13 cellular contexts compared by ENCODE assay signal in genomic region chr1:161643489-161644208, GRCh38. TPM values are rescaled to one million over a fixed set of nuclear protein-coding genes. Genes with fewer than 3 reads are reported as not detected.
DNase-seq lines count a peak whose midpoint lies in the region; ATAC-seq, FAIRE-seq and TF ChIP-seq lines count a peak whose summit lies in the region.
"Not testable (repeated sequence)": the region's sequence is repeated elsewhere in the genome, so short reads cannot be mapped to it uniquely, and the experiment has no call there.
"Had no signal": no experiment of that assay in that cellular context is flagged by ENCODE, and none has a peak within 500 bp of the region (broad histone marks: within the 10 kb centered on the region; RNA-seq: fewer than 3 reads in every experiment).

No MANE protein-coding gene starts in this region.

- H3K4me2 ChIP-seq in GM12878 (ENCODE audit: control insufficient read depth, insufficient read depth), result 0 out of 2 replicates have a peak overlapping the region, but pooled peaks have one; percentile 17

- CTCF ChIA-PET in GM12878 (lab: Yijun Ruan, JAX), result interaction anchor here (0.8 to 1.3 kb wide), 2 partner anchors 95 to 156 kb away, joined by 3 to 4 read pairs; no protein-coding TSS in a partner anchor

- not testable (repeated sequence) for H3K79me2 ChIP-seq in GM12878 (ENCODE audit: control insufficient read depth, insufficient read depth, low read length)

- not testable (repeated sequence) for TF ChIP-seq POLR2A in GM12878 (IDR thresholded peaks at IDR 0.05; ENCODE audit: low read depth, low read length)

- intact Hi-C loops in GM12878 (cut with micrococcal nuclease; ENCODE audit: unreplicated experiment) (loop anchor here (10.0 kb wide), 1 partner anchor 159 kb away; no protein-coding TSS in a partner anchor), heart right ventricle (cut with DNase I) (loop anchor here in 1 of 10 donors (10.0 kb wide), 1 partner anchor 101 kb away; the partner anchor contains the start of gene DUSP12)
- intact Hi-C loops in lower lobe of right lung (cut with DNase I), result not testable (repeated sequence)

- DNase-seq in AML-193 (lab: John Stamatoyannopoulos, UW), result peak; percentile 53 to 62
- DNase-seq in MV-4-11 (lab: John Stamatoyannopoulos, UW), result peak; percentile 78
- peak; percentile 71 for DNase-seq in SKM-1 treated with dmso at 0.1 percent for 144 hours (lab: John Stamatoyannopoulos, UW; ENCODE audit: unreplicated experiment)
- DNase-seq in GM12878 (ENCODE audit: low read depth, low spot score); heart right ventricle; lower lobe of right lung: not testable (repeated sequence)
- DNase-seq in pons (ENCODE audit: low spot score), result peak; percentile 9

- not testable (repeated sequence) for H3K27ac ChIP-seq in GM12878 (ENCODE audit: control insufficient read depth, insufficient read depth); lower lobe of right lung
- H3K27ac ChIP-seq in heart right ventricle, result peak overlapping the region in 1 of 10 donors; percentile 84

- not testable (repeated sequence) for H3K36me3 ChIP-seq in GM12878 (ENCODE audit: control insufficient read depth in 2 of 2, insufficient read depth in 2 of 2, low read length in 1 of 2); heart right ventricle; lower lobe of right lung

- H4K20me1 ChIP-seq in GM12878 (ENCODE audit: control insufficient read depth, insufficient read depth), result not testable (repeated sequence)

- not testable (repeated sequence) for H3K4me1 ChIP-seq in GM12878 (ENCODE audit: control insufficient read depth, insufficient read depth, low read length); lower lobe of right lung
- peaks cover 0 to 16% (median 0%) of the 10 kb centered on the region in 9 donors for H3K4me1 ChIP-seq in heart right ventricle

- POLR2A ChIA-PET in GM12878 (lab: Charles Lee), result not testable (repeated sequence)

- ATAC-seq in GM18867 (IDR thresholded peaks at IDR 0.05; ENCODE audit: unreplicated experiment) (peak; percentile 73), heart right ventricle (peak; percentile 59 to 80 (median 68)), lower lobe of right lung (peak; percentile 81 to 87)
- not testable (repeated sequence) for ATAC-seq in GM12878

- not testable (repeated sequence) for H3K9me3 ChIP-seq in GM12878 (replicated peaks; ENCODE audit: control insufficient read depth, insufficient read depth, low read length); heart right ventricle; lower lobe of right lung

- RAD21 ChIA-PET in GM12878 (lab: Charles Lee; ENCODE audit: unreplicated experiment), result not testable (repeated sequence)

- TF ChIP-seq EP300 in GM12878 (IDR thresholded peaks at IDR 0.05; ENCODE audit: borderline replicate concordance in 1 of 2, control insufficient read depth in 1 of 2, low read depth in 2 of 2, low read length in 2 of 2), result not testable (repeated sequence)

- not testable (repeated sequence) for BruUV-seq in GM12878 (replicated peaks; lab: Mats Ljungman, UMichigan)

- not testable (repeated sequence) for TF ChIP-seq RAD21 in GM12878 (IDR thresholded peaks at IDR 0.05; ENCODE audit: insufficient read depth, low read depth, low read length)

- not testable (repeated sequence) for H3K9ac ChIP-seq in GM12878 (ENCODE audit: control insufficient read depth, insufficient read depth, low read length)

- H2AFZ ChIP-seq in GM12878 (ENCODE audit: control insufficient read depth, low read depth, low read length), result not testable (repeated sequence)

- 62% methylated on average over 4 of the region's 5 CpGs for WGBS in GM12878 (ENCODE audit: insufficient coverage, insufficient replicate concordance, low lambda C conversion rate, missing lambda C conversion rate)
- WGBS in heart right ventricle, 2 donors, result 79 to 83% methylated on average over 3 of the region's 5 CpGs

- SMC1A ChIA-PET in GM12878 (lab: Charles Lee; ENCODE audit: uncharacterized antibody, unreplicated experiment), result interaction anchor here (0.9 kb wide), 1 partner anchor 95 kb away, joined by 6 read pairs; no protein-coding TSS in a partner anchor

- in situ Hi-C loops in GM12878 (cut with MboI), result not testable (repeated sequence)

- FAIRE-seq in GM12878 (lab: Jason Lieb, UNC), result not testable (repeated sequence)

- not testable (repeated sequence) for H3K4me3 ChIP-seq in GM12878, heart right ventricle, lower lobe of right lung

- H3K27me3 ChIP-seq in GM12878 (replicated peaks in 1 of 2; ENCODE audit: control insufficient read depth in 2 of 2, insufficient read depth in 2 of 2, low read length in 1 of 2); lower lobe of right lung (ENCODE audit: low read depth): not testable (repeated sequence)
- H3K27me3 ChIP-seq in heart right ventricle, result peaks cover 0 to 10% (median 0%) of the 10 kb centered on the region in 7 donors

- not testable (repeated sequence) for TF ChIP-seq CTCF in GM12878 (IDR thresholded peaks at IDR 0.05 in 2 of 3, conservative IDR thresholded peaks at IDR 0.05 in 1 of 3; ENCODE audit: control insufficient read depth in 2 of 3, extremely low read depth in 1 of 3, insufficient read depth in 1 of 3, low read depth in 3 of 3, low read length in 3 of 3); heart right ventricle (IDR thresholded peaks at IDR 0.05); lower lobe of right lung (IDR thresholded peaks at IDR 0.05)

RNA-seq across cellular contexts. Expression of gene FCGR3B, which starts 12.7 kb away (rescaled TPM):
- not detected in 2 replicates for total RNA-seq in GM12878 (2013; cell fraction: nucleolus; rRNA removed)
- total RNA-seq in GM12878 (2014; rRNA removed), result not detected in 2 replicates
- not detected in 2 replicates for total RNA-seq in GM12878 (2014; rRNA removed; fragmentation: Illumina TruSeq; extraction: Trizol)
- not detected in 2 replicates for total RNA-seq in GM12878 (2021)
- not detected for polyA plus RNA-seq in GM12878 (2011; ENCODE audit: low read depth)
- polyA plus RNA-seq in GM12878 (2011; rRNA removed), result not detected in 2 replicates
- not detected in 2 replicates for polyA plus RNA-seq in GM12878 (2011; cell fraction: cytosol; rRNA removed)
- polyA plus RNA-seq in GM12878 (2011; cell fraction: nucleus; rRNA removed), result not detected in 2 replicates
- polyA plus RNA-seq in GM12878 (2012), result not detected in 2 replicates
- not detected in 2 replicates for polyA plus RNA-seq in GM12878 (2014; fragmentation: Illumina TruSeq; extraction: Trizol)
- polyA plus RNA-seq in GM12878 (2014; fragmentation: Nextera tagmentation; extraction: Ambion mirVana), result not detected
- not detected in 2 replicates for polyA plus RNA-seq in GM12878 (2014; rRNA removed)
- polyA plus RNA-seq in GM12878 (2016; fragmentation: Nextera tagmentation; extraction: Ambion mirVana), result not detected
- not detected in 2 replicates for polyA minus RNA-seq in GM12878 (2011; rRNA and poly(A)+ RNA removed)
- polyA minus RNA-seq in GM12878 (2011; cell fraction: cytosol; rRNA and poly(A)+ RNA removed), result not detected in 2 replicates
- polyA minus RNA-seq in GM12878 (2011; cell fraction: nucleus; rRNA and poly(A)+ RNA removed), result not detected in 2 replicates
- total RNA-seq in heart right ventricle, result 1 to 10 TPM; 1.2 to 8.7 (median 1.9) TPM
- polyA plus RNA-seq in heart right ventricle, result under 1 TPM; 0.22 TPM
- total RNA-seq in lower lobe of right lung, result 50.1 TPM
- total RNA-seq: Calu3; CD8-positive, alpha-beta memory T cell; G401; H7; SJCRH30 had no signal

RNA-seq across cellular contexts. Expression of gene FCGR2B, which starts 19.3 kb away (rescaled TPM):
- 113 and 116 TPM in 2 replicates for total RNA-seq in GM12878 (2013; cell fraction: nucleolus; rRNA removed)
- total RNA-seq in GM12878 (2014; rRNA removed) (99.3 and 100 TPM in 2 replicates), GM12878 (2014; rRNA removed; fragmentation: Illumina TruSeq; extraction: Trizol) (76.6 and 78.5 TPM in 2 replicates), GM12878 (2021) (88.9 and 99.4 TPM in 2 replicates), heart right ventricle (10 to 100 TPM in 2 of 10 donors, 1 to 10 TPM in 8; 1.7 to 40.9 (median 6.7) TPM), lower lobe of right lung (31.9 TPM)
- polyA plus RNA-seq in GM12878 (2011; ENCODE audit: low read depth), result 27.4 TPM
- polyA plus RNA-seq in GM12878 (2011; rRNA removed) (99.1 and 111 TPM in 2 replicates), GM12878 (2014; fragmentation: Illumina TruSeq; extraction: Trizol) (118 and 122 TPM in 2 replicates), GM12878 (2014; fragmentation: Nextera tagmentation; extraction: Ambion mirVana) (100 to 1,000 TPM; 131 to 216 TPM), GM12878 (2014; rRNA removed) (101 and 106 TPM in 2 replicates), GM12878 (2016; fragmentation: Nextera tagmentation; extraction: Ambion mirVana) (100 to 1,000 TPM; 105 to 112 TPM), heart right ventricle (1 to 10 TPM; 3.7 to 4.3 TPM)
- 146 and 151 TPM in 2 replicates for polyA plus RNA-seq in GM12878 (2011; cell fraction: cytosol; rRNA removed)
- polyA plus RNA-seq in GM12878 (2011; cell fraction: nucleus; rRNA removed), result 167 and 219 TPM in 2 replicates
- 32.7 and 37.9 TPM in 2 replicates for polyA plus RNA-seq in GM12878 (2012)
- polyA minus RNA-seq in GM12878 (2011; rRNA and poly(A)+ RNA removed), result 82.4 and 94.0 TPM in 2 replicates
- polyA minus RNA-seq in GM12878 (2011; cell fraction: cytosol; rRNA and poly(A)+ RNA removed), result 21.1 and 30.9 TPM in 2 replicates
- 35.2 and 46.1 TPM in 2 replicates for polyA minus RNA-seq in GM12878 (2011; cell fraction: nucleus; rRNA and poly(A)+ RNA removed)
- total RNA-seq: Calu3, G401, H7, SJCRH30 had no signal
